10 cellular contexts compared by ENCODE assay signal in genomic region chrX:65705439-65705838, GRCh38. TPM values are rescaled to one million over a fixed set of nuclear protein-coding genes. Genes with fewer than 3 reads are reported as not detected.
DNase-seq lines count a peak whose midpoint lies in the region; ATAC-seq, FAIRE-seq and TF ChIP-seq lines count a peak whose summit lies in the region.
"Had no signal": no experiment of that assay in that cellular context is flagged by ENCODE, and none has a peak within 500 bp of the region (broad histone marks: within the 10 kb centered on the region; RNA-seq: fewer than 3 reads in every experiment).

No MANE protein-coding gene starts in this region.

- H3K9me2 ChIP-seq in PC-9 (ENCODE audit: insufficient read depth): no peaks in the 10 kb centered on the region

- H3K27me3 ChIP-seq in PC-9 (ENCODE audit: insufficient read depth, low read depth) (no peaks in the 10 kb centered on the region), endothelial cell of umbilical vein (ENCODE audit: control insufficient read depth in 2 of 2, insufficient read depth in 2 of 2, low read length in 2 of 2) (no peaks in the 10 kb centered on the region), skeletal muscle tissue (ENCODE audit: control insufficient read depth in 3 of 3, insufficient read depth in 3 of 3, low read length in 3 of 3) (no peaks in the 10 kb centered on the region)
- H3K27me3 ChIP-seq: colonic mucosa had no signal

- no peaks in the 10 kb centered on the region for H3K9me1 ChIP-seq in endothelial cell of umbilical vein (replicated peaks; ENCODE audit: control insufficient read depth, extremely low read depth, insufficient read depth, low read length)

- intact Hi-C loops in PC-9 (cut with micrococcal nuclease; ENCODE audit: unreplicated experiment): loop anchor here (10.0 kb wide), 1 partner anchor 111 kb away; no protein-coding TSS in a partner anchor
- intact Hi-C loops in endothelial cell of umbilical vein (cut with micrococcal nuclease): no loop called here

- H3K4me1 ChIP-seq in PC-9 (replicated peaks; ENCODE audit: insufficient read depth): peaks cover 21% of the 10 kb centered on the region
- H3K4me1 ChIP-seq in endothelial cell of umbilical vein (ENCODE audit: control insufficient read depth, extremely low read depth, insufficient read depth, low read length): peaks cover 62% of the 10 kb centered on the region
- H3K4me1 ChIP-seq in skeletal muscle tissue (ENCODE audit: control insufficient read depth in 3 of 3, insufficient read depth in 3 of 3, low read length in 3 of 3): peaks cover 26 to 47% (median 27%) of the 10 kb centered on the region in 3 donors
- H3K4me1 ChIP-seq: colonic mucosa had no signal

- POLR2A ChIA-PET in PC-9 (lab: Charles Lee; ENCODE audit: unreplicated experiment) (no interaction called here), endothelial cell of umbilical vein (lab: Charles Lee) (interaction anchor here (1.5 kb wide), 1 partner anchor 37 kb away, joined by 7 read pairs; no protein-coding TSS in a partner anchor)

- no peaks in the 10 kb centered on the region for H4K20me1 ChIP-seq in PC-9 (ENCODE audit: insufficient read depth)
- peaks cover 2% of the 10 kb centered on the region for H4K20me1 ChIP-seq in endothelial cell of umbilical vein (replicated peaks; ENCODE audit: control insufficient read depth, extremely low read depth, insufficient read depth, low read length)

- H3K9ac ChIP-seq in endothelial cell of umbilical vein (replicated peaks; ENCODE audit: extremely low read depth, insufficient read depth, low read length): peak overlapping the region; percentile 57
- H3K9ac ChIP-seq in skeletal muscle tissue (ENCODE audit: low read depth in 1 of 3, low read length in 3 of 3): no peak overlapping the region

- dilution Hi-C loops in endothelial cell of umbilical vein (cut with MboI; ENCODE audit: extremely low pct_ligation_motif_present, low sequenced_read_pairs): no loop called here

- TF ChIP-seq POLR2A in endothelial cell of umbilical vein (IDR thresholded peaks at IDR 0.05; ENCODE audit: low read depth, low read length): no peak

- FAIRE-seq in GM18507 (lab: Jason Lieb, UNC) (peak; percentile 58), endothelial cell of umbilical vein (lab: Jason Lieb, UNC) (no peak)

- H3K9me3 ChIP-seq in PC-9 (ENCODE audit: insufficient read depth, low read depth): no peaks in the 10 kb centered on the region
- H3K9me3 ChIP-seq in endothelial cell of umbilical vein (replicated peaks; ENCODE audit: control insufficient read depth, insufficient read depth, low read length): no peaks in the 10 kb centered on the region
- H3K9me3 ChIP-seq in skeletal muscle tissue (ENCODE audit: control insufficient read depth in 3 of 3, low read length in 3 of 3): no peaks in the 10 kb centered on the region
- H3K9me3 ChIP-seq: colonic mucosa had no signal

- no peaks in the 10 kb centered on the region; the same call in 1 of the 2 replicates for H3F3A ChIP-seq in PC-9 (ENCODE audit: insufficient read depth, low read depth)

- ATAC-seq in GM21515 (IDR thresholded peaks at IDR 0.05; ENCODE audit: unreplicated experiment) (no peak), HG02970 (IDR thresholded peaks at IDR 0.05; ENCODE audit: low FRiP score, unreplicated experiment) (no peak)

- DNase-seq in GM18507 (ENCODE audit: extremely low spot score, insufficient read length, low read depth): no peak
- DNase-seq in PC-9: no peak
- no peak for DNase-seq in endothelial cell of umbilical vein (ENCODE audit: low read depth, low spot score)
- DNase-seq in inferior parietal cortex (ENCODE audit: extremely low spot score): no peak
- no peak for DNase-seq in stimulated activated CD4-positive, alpha-beta T cell treated with anti-CD3 and anti-CD28 coated beads, Interleukin-4, amount 100 ng/mL, for 24 hours
- DNase-seq: colonic mucosa; stimulated activated naive CD4-positive, alpha-beta T cell had no signal

- peak overlapping the region; percentile 34; the same call in 1 of the 2 replicates for H3K4me2 ChIP-seq in PC-9
- peak overlapping the region; percentile 55 for H3K4me2 ChIP-seq in endothelial cell of umbilical vein (ENCODE audit: insufficient read depth, low read length)

- H3K4me3 ChIP-seq in PC-9: no peak overlapping the region
- H3K4me3 ChIP-seq in endothelial cell of umbilical vein (replicated peaks in 1 of 3; ENCODE audit: insufficient read depth in 1 of 3, low read depth in 1 of 3, low read length in 3 of 3): no peak overlapping the region
- no peak overlapping the region for H3K4me3 ChIP-seq in skeletal muscle tissue (ENCODE audit: low read length in 3 of 3)
- H3K4me3 ChIP-seq: colonic mucosa had no signal

- CTCF ChIA-PET in PC-9 (lab: Charles Lee): interaction anchor here (1.1 kb wide), 1 partner anchor 61 kb away, joined by 15 read pairs; no protein-coding TSS in a partner anchor
- CTCF ChIA-PET in endothelial cell of umbilical vein (lab: Charles Lee): interaction anchor here (1.2 kb wide), 1 partner anchor 26 kb away, joined by 4 read pairs; no protein-coding TSS in a partner anchor

- BruUV-seq in PC-9 (replicated peaks; lab: Mats Ljungman, UMichigan): no TSS peak
- no TSS peak for BruUV-seq in endothelial cell of umbilical vein (replicated peaks; lab: Mats Ljungman, UMichigan)

- TF ChIP-seq CTCF in PC-9 (conservative IDR thresholded peaks at IDR 0.05) (no peak), endothelial cell of umbilical vein (IDR thresholded peaks at IDR 0.05; ENCODE audit: extremely low read depth in 1 of 2, insufficient read depth in 1 of 2, low read depth in 1 of 2, low read length in 2 of 2) (no peak)

- peaks cover 28% of the 10 kb centered on the region; the same call in 1 of the 2 replicates for H3K79me2 ChIP-seq in PC-9 (ENCODE audit: low read depth)
- peaks cover 96% of the 10 kb centered on the region for H3K79me2 ChIP-seq in endothelial cell of umbilical vein (ENCODE audit: control insufficient read depth, insufficient read depth, low read length)

- no peaks in the 10 kb centered on the region for H3K36me3 ChIP-seq in PC-9 (ENCODE audit: low read depth)
- peaks cover 0 to 3% of the 10 kb centered on the region in 2 experiments for H3K36me3 ChIP-seq in endothelial cell of umbilical vein (ENCODE audit: control insufficient read depth in 2 of 2, extremely low read depth in 1 of 2, insufficient read depth in 2 of 2, low read length in 2 of 2)
- H3K36me3 ChIP-seq in skeletal muscle tissue (ENCODE audit: control insufficient read depth in 3 of 3, insufficient read depth in 3 of 3, low read length in 3 of 3): no peaks in the 10 kb centered on the region
- H3K36me3 ChIP-seq: colonic mucosa had no signal

- peak overlapping the region; percentile 29 for H3K27ac ChIP-seq in PC-9
- H3K27ac ChIP-seq in endothelial cell of umbilical vein (ENCODE audit: insufficient read depth, low read depth, low read length): peak overlapping the region; percentile 89
- H3K27ac ChIP-seq in skeletal muscle tissue (ENCODE audit: low read depth, low read length): peak overlapping the region; percentile 62
- H3K27ac ChIP-seq: colonic mucosa had no signal

- H2AFZ ChIP-seq in PC-9 (no peak overlapping the region), endothelial cell of umbilical vein (ENCODE audit: low read depth, low read length) (no peak overlapping the region)

TF ChIP-seq in endothelial cell of umbilical vein, 7 proteins besides CTCF, POLR2A, EP300 and RAD21:
- TF ChIP-seq FOS (IDR thresholded peaks at IDR 0.05; ENCODE audit: borderline replicate concordance, insufficient read depth, low read length): no peak
- TF ChIP-seq MYC (IDR thresholded peaks at IDR 0.05; ENCODE audit: low read depth, low read length): no peak
- no peak for TF ChIP-seq EZH2 (IDR thresholded peaks at IDR 0.05; ENCODE audit: borderline replicate concordance, low read depth, low read length, severe bottlenecking)
- no peak for TF ChIP-seq GATA2 (IDR thresholded peaks at IDR 0.05; ENCODE audit: insufficient read depth, insufficient read length, low read depth, low read length)
- TF ChIP-seq JUN (IDR thresholded peaks at IDR 0.05; ENCODE audit: borderline replicate concordance, insufficient read depth, insufficient read length, low read depth): no peak
- no peak for TF ChIP-seq MAX (IDR thresholded peaks at IDR 0.05; ENCODE audit: insufficient read depth, insufficient read length)
- TF ChIP-seq POLR2AphosphoS5 (IDR thresholded peaks at IDR 0.05; ENCODE audit: insufficient read depth, low read depth, low read length): no peak

RNA-seq across cellular contexts. Expression of gene MSN, which starts 38.0 kb away (rescaled TPM):
- total RNA-seq in PC-9 (2021) (177 and 235 TPM in 2 replicates), endothelial cell of umbilical vein (635 and 658 TPM in 2 replicates), skeletal muscle tissue (57.9 TPM)
- polyA plus RNA-seq in endothelial cell of umbilical vein: 511 and 528 TPM in 2 replicates
- 475 and 549 TPM in 2 replicates for polyA plus RNA-seq in endothelial cell of umbilical vein (2011; cell fraction: cytosol; rRNA removed)
- polyA plus RNA-seq in endothelial cell of umbilical vein (2011; cell fraction: nucleus; rRNA removed): 738 and 769 TPM in 2 replicates
- 862 and 934 TPM in 2 replicates for polyA plus RNA-seq in endothelial cell of umbilical vein (2012)
- 709 and 797 TPM in 2 replicates for polyA minus RNA-seq in endothelial cell of umbilical vein
- 123 TPM for polyA minus RNA-seq in endothelial cell of umbilical vein (2011; cell fraction: cytosol; rRNA and poly(A)+ RNA removed)
- polyA minus RNA-seq in endothelial cell of umbilical vein (2011; cell fraction: nucleus; rRNA and poly(A)+ RNA removed): 296 and 346 TPM in 2 replicates

Comparison
In these comparisons a context has a peak if more than half of its experiments do, and no peak if none do; other contexts are left out.
1. H3K27ac ChIP-seq: peak in every context shown above with its lines; median percentile 89 in endothelial cell of umbilical vein; 62 in skeletal muscle tissue; 29 in PC-9.